9 cellular contexts compared by ENCODE assay signal in the genomic region with DNA sequence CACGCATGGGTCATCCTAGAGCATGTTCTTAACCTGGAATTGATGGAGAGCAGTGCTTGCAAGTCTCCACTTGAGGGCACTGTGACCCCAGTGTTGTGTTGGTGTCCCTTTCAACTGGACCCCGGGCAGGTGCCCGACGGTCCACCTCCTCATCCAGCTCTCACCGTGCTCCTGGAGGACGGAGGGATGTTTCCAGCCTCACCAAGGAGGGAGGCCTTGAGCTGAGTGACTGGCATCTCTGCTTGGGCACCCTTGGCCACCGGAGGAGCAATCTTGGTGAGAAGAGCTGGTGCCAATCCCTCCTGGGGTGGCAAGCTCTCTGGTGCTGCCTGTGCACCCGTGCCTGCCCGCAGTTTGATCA. TPM values are rescaled to one million over a fixed set of nuclear protein-coding genes. Genes with fewer than 3 reads are reported as not detected.
DNase-seq lines count a peak whose midpoint lies in the region; ATAC-seq and TF ChIP-seq lines count a peak whose summit lies in the region.
"Had no signal": no experiment of that assay in that cellular context is flagged by ENCODE, and none has a peak within 500 bp of the region (broad histone marks: within the 10 kb centered on the region; RNA-seq: fewer than 3 reads in every experiment).

No MANE protein-coding gene starts in this region.

- no peak overlapping the region for H3K56ac ChIP-seq in H9 (ENCODE audit: insufficient read length, low read depth, low read length)

- H3K27ac ChIP-seq in H9 (ENCODE audit: insufficient read length, low read depth, low read length) (no peak overlapping the region), VCaP (no peak overlapping the region), left lung (no peak overlapping the region)

- H4K5ac ChIP-seq in H9 (ENCODE audit: insufficient read length, low read depth, low read length): no peak overlapping the region

- H2BK5ac ChIP-seq in H9 (ENCODE audit: insufficient read length, low read length): no peak overlapping the region

- no peak overlapping the region for H2AK5ac ChIP-seq in H9 (ENCODE audit: insufficient read length, low read length)

- H3K4ac ChIP-seq in H9 (ENCODE audit: low read depth, low read length): no peak overlapping the region

- no peak overlapping the region for H3K4me2 ChIP-seq in H9 (ENCODE audit: insufficient read depth, insufficient read length, low read length)

- H3K4me3 Mint-ChIP-seq in Caco-2 (ENCODE audit: unreplicated experiment) (no peak overlapping the region), H9 (no peak overlapping the region), natural killer cell (no peak overlapping the region)
- no peak overlapping the region for H3K4me3 Mint-ChIP-seq in activated T-helper 17 cell treated with anti-CD3 and anti-CD28 coated beads, Interleukin-2, amount 50 U/mL, for 72 hours
- H3K4me3 Mint-ChIP-seq: activated naive CD4-positive, alpha-beta T cell treated with anti-CD3 and anti-CD28 coated beads, Interleukin-2, amount 50 U/mL, for 24 hours had no signal

- no peak overlapping the region for H3T11ph ChIP-seq in H9 (ENCODE audit: low read length)

- H2BK15ac ChIP-seq in H9 (ENCODE audit: low read depth, low read length): no peak overlapping the region

- H3K9me3 Mint-ChIP-seq in Caco-2 (ENCODE audit: unreplicated experiment) (no peaks in the 10 kb centered on the region), H9 (no peaks in the 10 kb centered on the region; a peak in 1 of 5 replicates), natural killer cell (peaks cover 0 to 2% of the 10 kb centered on the region in 2 donors)
- peaks cover 6% of the 10 kb centered on the region for H3K9me3 Mint-ChIP-seq in activated T-helper 17 cell treated with anti-CD3 and anti-CD28 coated beads, Interleukin-2, amount 50 U/mL, for 72 hours

- peak in 1 of 2 experiments; percentile 28 for DNase-seq in Caco-2
- DNase-seq in H9: peak; percentile 73
- DNase-seq in left lung: no peak
- DNase-seq in natural killer cell: no peak

- POLR2A ChIA-PET in Caco-2 (lab: Charles Lee): no interaction called here

- no CpG with 5 or more reads among the region's 9 CpGs for WGBS in H9 (ENCODE audit: extremely low coverage, insufficient read length, low lambda C conversion rate)

- no peaks in the 10 kb centered on the region for H3K4me1 Mint-ChIP-seq in Caco-2 (ENCODE audit: low read depth, unreplicated experiment)
- peaks cover 17 to 19% of the 10 kb centered on the region in 2 experiments for H3K4me1 Mint-ChIP-seq in H9
- H3K4me1 Mint-ChIP-seq in activated T-helper 17 cell treated with anti-CD3 and anti-CD28 coated beads, Interleukin-2, amount 50 U/mL, for 72 hours: no peaks in the 10 kb centered on the region
- H3K4me1 Mint-ChIP-seq in natural killer cell: no peaks in the 10 kb centered on the region
- H3K4me1 Mint-ChIP-seq: activated naive CD4-positive, alpha-beta T cell treated with anti-CD3 and anti-CD28 coated beads, Interleukin-2, amount 50 U/mL, for 24 hours had no signal

- no peaks in the 10 kb centered on the region for H3K23me2 ChIP-seq in H9 (ENCODE audit: insufficient read length, low read depth, low read length, poor library complexity, severe bottlenecking)

- no peak overlapping the region for H4K91ac ChIP-seq in H9 (ENCODE audit: insufficient read length, low read depth, low read length)

- H4K8ac ChIP-seq in H9 (replicated peaks; ENCODE audit: insufficient read length, low read depth, low read length): no peak overlapping the region

- no peaks in the 10 kb centered on the region for H3K36me3 Mint-ChIP-seq in Caco-2 (ENCODE audit: insufficient read depth, unreplicated experiment)
- no peaks in the 10 kb centered on the region for H3K36me3 Mint-ChIP-seq in H9 (ENCODE audit: insufficient read depth in 1 of 3, low read depth in 3 of 3)
- H3K36me3 Mint-ChIP-seq in activated T-helper 17 cell treated with anti-CD3 and anti-CD28 coated beads, Interleukin-2, amount 50 U/mL, for 72 hours (ENCODE audit: low read depth): no peaks in the 10 kb centered on the region
- H3K36me3 Mint-ChIP-seq in natural killer cell: no peaks in the 10 kb centered on the region
- H3K36me3 Mint-ChIP-seq: activated naive CD4-positive, alpha-beta T cell treated with anti-CD3 and anti-CD28 coated beads, Interleukin-2, amount 50 U/mL, for 24 hours had no signal

- no peaks in the 10 kb centered on the region for H3K4me1 ChIP-seq in Caco-2
- peaks cover 10% of the 10 kb centered on the region; the same call in 1 of the 2 replicates for H3K4me1 ChIP-seq in H9 (ENCODE audit: insufficient read depth, low read length)
- H3K4me1 ChIP-seq in left lung: no peaks in the 10 kb centered on the region

- ATAC-seq in left lung: peak; percentile 53
- ATAC-seq in activated T-helper 17 cell treated with anti-CD3 and anti-CD28 coated beads, Interleukin-2, amount 50 U/mL, for 72 hours (replicated peaks): no peak
- ATAC-seq in GM21526 (IDR thresholded peaks at IDR 0.05; ENCODE audit: low FRiP score, unreplicated experiment): no peak
- ATAC-seq in GM18520 (IDR thresholded peaks at IDR 0.05; ENCODE audit: unreplicated experiment): no peak
- no peak for ATAC-seq in natural killer cell

- no peak overlapping the region for H3K23ac ChIP-seq in H9 (ENCODE audit: insufficient read length, low read depth, low read length)

- H3K9me3 ChIP-seq in Caco-2 (no peaks in the 10 kb centered on the region), H9 (ENCODE audit: control insufficient read depth, low read depth, low read length) (no peaks in the 10 kb centered on the region), left lung (peaks cover 0 to 14% of the 10 kb centered on the region in 2 donors)

- H3K79me2 ChIP-seq in H9 (ENCODE audit: insufficient read depth, low read length): no peaks in the 10 kb centered on the region

- H3K9ac ChIP-seq in H9 (ENCODE audit: extremely low read depth, insufficient read length, low read length): no peak overlapping the region

- no peak overlapping the region for H3K18ac ChIP-seq in H9 (ENCODE audit: insufficient read length, low read depth, low read length)

- no peak overlapping the region for H2BK12ac ChIP-seq in H9 (ENCODE audit: insufficient read length, low read depth, low read length)

- H2AFZ ChIP-seq in H9 (ENCODE audit: low read length): no peak overlapping the region

- no peaks in the 10 kb centered on the region for H4K20me1 ChIP-seq in H9 (ENCODE audit: control insufficient read depth, insufficient read depth, insufficient read length)

- no peak overlapping the region for H2BK20ac ChIP-seq in H9 (ENCODE audit: low read depth, low read length, poor library complexity, severe bottlenecking)

- CTCF ChIA-PET in Caco-2 (lab: Charles Lee): interaction anchor here (0.6 kb wide), 1 partner anchor 571 kb away, joined by 3 read pairs; no protein-coding TSS in a partner anchor

- H3K36me3 ChIP-seq in Caco-2 (ENCODE audit: control insufficient read depth, insufficient read depth, low read length): no peaks in the 10 kb centered on the region
- H3K36me3 ChIP-seq in left lung: no peaks in the 10 kb centered on the region

- peak; percentile 41 to 51 for TF ChIP-seq CTCF in Caco-2 (IDR thresholded peaks at IDR 0.05; ENCODE audit: insufficient read depth in 1 of 2, low read depth in 1 of 2, low read length in 1 of 2, severe bottlenecking in 1 of 2, unreplicated experiment in 1 of 2)
- peak; percentile 92 for TF ChIP-seq CTCF in H9 (conservative IDR thresholded peaks at IDR 0.05)
- TF ChIP-seq CTCF in VCaP (conservative IDR thresholded peaks at IDR 0.05): peak; percentile 84
- peak in 1 of 2 donors; percentile 14 for TF ChIP-seq CTCF in left lung (IDR thresholded peaks at IDR 0.05)
- TF ChIP-seq CTCF in natural killer cell (IDR thresholded peaks at IDR 0.05): no peak

- H3K27ac Mint-ChIP-seq in Caco-2 (ENCODE audit: unreplicated experiment) (no peak overlapping the region), H9 (no peak overlapping the region), natural killer cell (no peak overlapping the region)
- no peak overlapping the region for H3K27ac Mint-ChIP-seq in activated T-helper 17 cell treated with anti-CD3 and anti-CD28 coated beads, Interleukin-2, amount 50 U/mL, for 72 hours
- H3K27ac Mint-ChIP-seq: activated naive CD4-positive, alpha-beta T cell treated with anti-CD3 and anti-CD28 coated beads, Interleukin-2, amount 50 U/mL, for 24 hours had no signal

- no peak overlapping the region for H3K4me3 ChIP-seq in Caco-2 (ENCODE audit: low read depth, low read length)
- H3K4me3 ChIP-seq in left lung: no peak overlapping the region

- H3K14ac ChIP-seq in H9 (ENCODE audit: insufficient read depth, low read length): no peak overlapping the region

- intact Hi-C loops in Caco-2 (cut with micrococcal nuclease; ENCODE audit: unreplicated experiment): no loop called here
- intact Hi-C loops in left lung (cut with DNase I): no loop called here
- intact Hi-C loops in natural killer cell (cut with micrococcal nuclease): no loop called here

- H3K27me3 Mint-ChIP-seq in Caco-2 (ENCODE audit: insufficient read depth, unreplicated experiment): peaks cover 8% of the 10 kb centered on the region
- H3K27me3 Mint-ChIP-seq in H9 (ENCODE audit: low read depth): peaks cover 9% of the 10 kb centered on the region
- H3K27me3 Mint-ChIP-seq in activated T-helper 17 cell treated with anti-CD3 and anti-CD28 coated beads, Interleukin-2, amount 50 U/mL, for 72 hours: peaks cover 38% of the 10 kb centered on the region
- peaks cover 4 to 22% of the 10 kb centered on the region in 2 donors for H3K27me3 Mint-ChIP-seq in natural killer cell (ENCODE audit: low read depth in 2 of 2)

- H3K79me1 ChIP-seq in H9 (ENCODE audit: insufficient read depth, low read depth, low read length, poor library complexity, severe bottlenecking): no peaks in the 10 kb centered on the region

- no peak overlapping the region for H2BK120ac ChIP-seq in H9 (ENCODE audit: low read depth, low read length, poor library complexity, severe bottlenecking)

- no TSS peak for BruUV-seq in Caco-2 (replicated peaks; lab: Mats Ljungman, UMichigan)

- H3K27me3 ChIP-seq in Caco-2 (replicated peaks; ENCODE audit: control insufficient read depth, insufficient read depth, low read length) (no peaks in the 10 kb centered on the region), H9 (ENCODE audit: insufficient read depth, low read length) (no peaks in the 10 kb centered on the region), left lung (peaks cover 0 to 4% of the 10 kb centered on the region in 2 donors)

RNA-seq across cellular contexts. Expression of gene ASB18, which starts 45.4 kb away (rescaled TPM):
- not detected in 2 replicates for total RNA-seq in Caco-2 (2022)
- total RNA-seq in H9 (2021): not detected in 2 replicates
- not detected for total RNA-seq in left lung
- not detected for total RNA-seq in activated T-helper 17 cell treated with anti-CD3 and anti-CD28 coated beads, Interleukin-2, amount 50 U/mL, for 72 hours
- not detected for total RNA-seq in natural killer cell
